Comparison of ENCODE assay signal across 14 cellular contexts in the genomic region with DNA sequence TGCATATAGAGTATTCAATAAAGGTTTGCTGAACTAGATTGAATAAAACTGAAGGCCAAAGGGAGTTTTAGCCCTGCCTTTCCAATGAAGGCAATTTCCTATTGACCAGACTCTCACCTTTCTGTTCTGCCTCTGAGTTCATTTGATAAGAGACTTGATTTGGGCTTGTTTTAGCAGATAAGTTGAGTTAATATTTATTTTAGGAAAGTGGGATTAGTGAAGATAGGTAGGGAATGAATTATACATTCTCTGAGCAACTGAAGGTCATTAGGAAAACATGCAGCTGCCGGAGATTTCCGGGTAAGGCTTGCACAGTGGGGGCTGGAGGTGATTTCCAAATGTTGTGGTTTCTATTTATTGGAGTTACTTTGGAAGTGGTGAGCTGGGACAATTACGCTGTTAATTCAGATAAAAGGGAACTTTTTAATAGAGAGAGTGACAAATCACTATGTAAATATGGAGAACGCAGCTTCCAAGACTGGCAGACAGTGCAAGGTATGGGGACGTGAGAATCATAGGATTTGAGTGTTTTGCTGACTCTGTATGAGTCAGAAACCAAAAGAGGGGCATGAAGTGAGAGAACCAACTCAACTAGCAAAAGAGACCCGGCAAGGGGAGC.
DNase-seq lines count a peak whose midpoint lies in the region; ATAC-seq, FAIRE-seq and TF ChIP-seq lines count a peak whose summit lies in the region.
"Had no signal": no experiment of that assay in that cellular context is flagged by ENCODE, and none has a peak within 500 bp of the region (broad histone marks: within the 10 kb centered on the region; RNA-seq: fewer than 3 reads in every experiment).

No MANE protein-coding gene starts in this region.

- H3K4me1 ChIP-seq in Caco-2, result peaks cover 46% of the 10 kb centered on the region
- peaks cover 28% of the 10 kb centered on the region for H3K4me1 ChIP-seq in osteoblast (ENCODE audit: insufficient read depth, low read length)
- no peaks in the 10 kb centered on the region for H3K4me1 ChIP-seq in trophoblast cell (ENCODE audit: control insufficient read depth in 1 of 2, insufficient read depth in 2 of 2, low read length in 2 of 2)

- no peak overlapping the region for H4K8ac ChIP-seq in trophoblast cell (ENCODE audit: low read depth, low read length)

- TF ChIP-seq CTCF in Caco-2 (IDR thresholded peaks at IDR 0.05; ENCODE audit: insufficient read depth in 1 of 2, low read depth in 1 of 2, low read length in 1 of 2, severe bottlenecking in 1 of 2, unreplicated experiment in 1 of 2), result no peak
- TF ChIP-seq CTCF in bronchial epithelial cell (IDR thresholded peaks at IDR 0.05; ENCODE audit: insufficient read depth, low read length, severe bottlenecking), result no peak
- TF ChIP-seq CTCF in osteoblast (IDR thresholded peaks at IDR 0.05; ENCODE audit: extremely low read depth, low read depth, low read length), result no peak

- H3K4me1 Mint-ChIP-seq in Caco-2 (ENCODE audit: low read depth, unreplicated experiment), result peaks cover 22% of the 10 kb centered on the region
- peaks cover 21% of the 10 kb centered on the region for H3K4me1 Mint-ChIP-seq in activated T-cell treated with anti-CD3 and anti-CD28 coated beads, Interleukin-2, amount 50 U/mL, for 72 hours (ENCODE audit: low read depth)
- H3K4me1 Mint-ChIP-seq in effector memory CD8-positive, alpha-beta T cell (ENCODE audit: low read depth in 2 of 2), result peaks cover 4 to 5% of the 10 kb centered on the region in 2 donors

- H3K4me2 ChIP-seq in osteoblast (ENCODE audit: insufficient read depth, low read length), result peak overlapping the region; percentile 59
- no peak overlapping the region for H3K4me2 ChIP-seq in trophoblast cell (ENCODE audit: low read length)

- no TSS peak for BruUV-seq in Caco-2 (replicated peaks; lab: Mats Ljungman, UMichigan)

- DNase-seq in Caco-2, result peak; percentile 45 to 53
- peak; percentile 25 for DNase-seq in NCI-H1105 treated with DMSO at 0.1 percent for 48 hours (lab: John Stamatoyannopoulos, UW)
- DNase-seq in bronchial epithelial cell (ENCODE audit: low read depth), result peak; percentile 46
- DNase-seq in osteoblast (ENCODE audit: insufficient read length, low spot score, missing footprints), result peak; percentile 58
- no peak for DNase-seq in activated T-cell treated with anti-CD3 and anti-CD28 coated beads, Interleukin-2, amount 50 U/mL, for 72 hours
- DNase-seq in trophoblast cell, result no peak
- DNase-seq in iPS-NIHi11 (ENCODE audit: low spot score), result no peak
- no peak for DNase-seq in effector memory CD8-positive, alpha-beta T cell
- DNase-seq: cortex of kidney; H9; NCI-H345; posterior cingulate gyrus; stimulated activated CD4-positive, alpha-beta T cell treated with anti-CD3 and anti-CD28 coated beads, Interleukin-2, amount 100 ng/mL, for 24 hours had no signal

- intact Hi-C loops in Caco-2 (cut with micrococcal nuclease; ENCODE audit: unreplicated experiment), result loop anchor here (2.0 to 10.0 kb wide), 3 partner anchors 39 to 276 kb away; no protein-coding TSS in a partner anchor

- no CpG with 5 or more reads among the region's 6 CpGs for WGBS in trophoblast cell (ENCODE audit: extremely low coverage, insufficient coverage, insufficient read length)

- no peak overlapping the region for H2BK5ac ChIP-seq in trophoblast cell (ENCODE audit: low read depth, low read length, poor library complexity)

- H2BK120ac ChIP-seq in trophoblast cell (ENCODE audit: insufficient read depth, low read length, poor library complexity), result no peak overlapping the region

- no peak overlapping the region for H3K14ac ChIP-seq in trophoblast cell (ENCODE audit: low read length)

- no peaks in the 10 kb centered on the region for H3K9me3 Mint-ChIP-seq in Caco-2 (ENCODE audit: unreplicated experiment)
- H3K9me3 Mint-ChIP-seq in activated T-cell treated with anti-CD3 and anti-CD28 coated beads, Interleukin-2, amount 50 U/mL, for 72 hours, result peaks cover 0 to 2% of the 10 kb centered on the region in 2 donors
- H3K9me3 Mint-ChIP-seq in effector memory CD8-positive, alpha-beta T cell, result peaks cover 0 to 5% of the 10 kb centered on the region in 2 donors
- H3K9me3 Mint-ChIP-seq: activated naive CD4-positive, alpha-beta T cell treated with anti-CD3 and anti-CD28 coated beads, Interleukin-2, amount 50 U/mL, for 24 hours; H9 had no signal

- no peak for FAIRE-seq in bronchial epithelial cell (lab: Jason Lieb, UNC)

- H3K79me1 ChIP-seq in trophoblast cell (ENCODE audit: low read length), result no peaks in the 10 kb centered on the region

- no peaks in the 10 kb centered on the region for H4K20me1 ChIP-seq in osteoblast (ENCODE audit: insufficient read depth, low read length)

- H3K27ac ChIP-seq in osteoblast (ENCODE audit: low read depth, low read length) (peak overlapping the region; percentile 31), trophoblast cell (ENCODE audit: low read depth, low read length) (no peak overlapping the region)

- H3K9me3 ChIP-seq in Caco-2 (no peaks in the 10 kb centered on the region), osteoblast (ENCODE audit: low read depth, low read length) (no peaks in the 10 kb centered on the region), trophoblast cell (ENCODE audit: insufficient read depth, low read depth, low read length) (no peaks in the 10 kb centered on the region)

- no peak overlapping the region for H3K18ac ChIP-seq in trophoblast cell (ENCODE audit: low read length)

- H3K9ac ChIP-seq in trophoblast cell (ENCODE audit: low read length), result no peak overlapping the region

- ATAC-seq in activated T-cell treated with anti-CD3 and anti-CD28 coated beads, Interleukin-2, amount 50 U/mL, for 72 hours (replicated peaks in 1 of 2), result no peak
- no peak for ATAC-seq in effector memory CD8-positive, alpha-beta T cell (replicated peaks)

- H3K27ac Mint-ChIP-seq in Caco-2 (ENCODE audit: unreplicated experiment), result peak overlapping the region; percentile 74
- no peak overlapping the region for H3K27ac Mint-ChIP-seq in activated T-cell treated with anti-CD3 and anti-CD28 coated beads, Interleukin-2, amount 50 U/mL, for 72 hours
- H3K27ac Mint-ChIP-seq in effector memory CD8-positive, alpha-beta T cell, result no peak overlapping the region
- H3K27ac Mint-ChIP-seq: activated naive CD4-positive, alpha-beta T cell treated with anti-CD3 and anti-CD28 coated beads, Interleukin-2, amount 50 U/mL, for 24 hours; H9 had no signal

- no peak overlapping the region for H2BK12ac ChIP-seq in trophoblast cell (ENCODE audit: low read length)

- H3K23ac ChIP-seq in trophoblast cell (ENCODE audit: low read length), result no peak overlapping the region

- H3K79me2 ChIP-seq in osteoblast (ENCODE audit: insufficient read depth, low read length) (no peaks in the 10 kb centered on the region), trophoblast cell (ENCODE audit: control insufficient read depth, insufficient read depth, low read length, poor library complexity) (no peaks in the 10 kb centered on the region)

- H3K27me3 ChIP-seq in Caco-2 (replicated peaks; ENCODE audit: control insufficient read depth, insufficient read depth, low read length) (no peaks in the 10 kb centered on the region), bronchial epithelial cell (ENCODE audit: control insufficient read depth, insufficient read depth, low read length) (no peaks in the 10 kb centered on the region), osteoblast (ENCODE audit: insufficient read depth, low read length) (no peaks in the 10 kb centered on the region), trophoblast cell (ENCODE audit: insufficient read depth, low read length) (no peaks in the 10 kb centered on the region)

- POLR2A ChIA-PET in Caco-2 (lab: Charles Lee), result no interaction called here

- CTCF ChIA-PET in Caco-2 (lab: Charles Lee), result interaction anchor here (0.7 kb wide), 1 partner anchor 45 kb away, joined by 3 read pairs; no protein-coding TSS in a partner anchor

- H2AK5ac ChIP-seq in trophoblast cell (ENCODE audit: low read length), result no peak overlapping the region

- H3K36me3 Mint-ChIP-seq in Caco-2 (ENCODE audit: insufficient read depth, unreplicated experiment), result no peaks in the 10 kb centered on the region
- H3K36me3 Mint-ChIP-seq in activated T-cell treated with anti-CD3 and anti-CD28 coated beads, Interleukin-2, amount 50 U/mL, for 72 hours (ENCODE audit: insufficient read depth in 2 of 2), result no peaks in the 10 kb centered on the region
- H3K36me3 Mint-ChIP-seq in effector memory CD8-positive, alpha-beta T cell (ENCODE audit: insufficient read depth), result no peaks in the 10 kb centered on the region
- H3K36me3 Mint-ChIP-seq: activated naive CD4-positive, alpha-beta T cell treated with anti-CD3 and anti-CD28 coated beads, Interleukin-2, amount 50 U/mL, for 24 hours had no signal

- H3K4me3 Mint-ChIP-seq in Caco-2 (ENCODE audit: unreplicated experiment), result peak overlapping the region; percentile 65
- no peak overlapping the region for H3K4me3 Mint-ChIP-seq in activated T-cell treated with anti-CD3 and anti-CD28 coated beads, Interleukin-2, amount 50 U/mL, for 72 hours
- no peak overlapping the region for H3K4me3 Mint-ChIP-seq in effector memory CD8-positive, alpha-beta T cell
- H3K4me3 Mint-ChIP-seq: activated naive CD4-positive, alpha-beta T cell treated with anti-CD3 and anti-CD28 coated beads, Interleukin-2, amount 50 U/mL, for 24 hours; H9 had no signal

- no peaks in the 10 kb centered on the region for H3K36me3 ChIP-seq in Caco-2 (ENCODE audit: control insufficient read depth, insufficient read depth, low read length)
- H3K36me3 ChIP-seq in bronchial epithelial cell (ENCODE audit: control insufficient read depth, insufficient read depth, low read length), result no peaks in the 10 kb centered on the region
- no peaks in the 10 kb centered on the region for H3K36me3 ChIP-seq in osteoblast (ENCODE audit: insufficient read depth, low read length)
- H3K36me3 ChIP-seq in trophoblast cell (ENCODE audit: control insufficient read depth in 1 of 2, insufficient read depth in 2 of 2, low read length in 2 of 2), result no peaks in the 10 kb centered on the region

- no peak overlapping the region for H3K4ac ChIP-seq in trophoblast cell (ENCODE audit: low read depth, low read length)

- H2AFZ ChIP-seq in osteoblast (ENCODE audit: low read length) (peak overlapping the region; percentile 44), trophoblast cell (ENCODE audit: insufficient read depth, low read length, poor library complexity) (no peak overlapping the region)

- H3K4me3 ChIP-seq in Caco-2 (ENCODE audit: low read depth, low read length) (peak overlapping the region; percentile 10; the same call in 1 of the 2 replicates), bronchial epithelial cell (ENCODE audit: low read depth, low read length) (no peak overlapping the region), osteoblast (ENCODE audit: insufficient read depth, low read length) (peak overlapping the region; percentile 3), trophoblast cell (ENCODE audit: low read depth, low read length) (no peak overlapping the region)

- no peak overlapping the region for H4K91ac ChIP-seq in trophoblast cell (ENCODE audit: low read depth, low read length)

- H4K12ac ChIP-seq in trophoblast cell (ENCODE audit: low read depth, low read length), result no peak overlapping the region

- H3K27me3 Mint-ChIP-seq in Caco-2 (ENCODE audit: insufficient read depth, unreplicated experiment), result no peaks in the 10 kb centered on the region
- no peaks in the 10 kb centered on the region for H3K27me3 Mint-ChIP-seq in activated T-cell treated with anti-CD3 and anti-CD28 coated beads, Interleukin-2, amount 50 U/mL, for 72 hours (ENCODE audit: low read depth)
- H3K27me3 Mint-ChIP-seq in effector memory CD8-positive, alpha-beta T cell, result no peaks in the 10 kb centered on the region
- H3K27me3 Mint-ChIP-seq: activated naive CD4-positive, alpha-beta T cell treated with anti-CD3 and anti-CD28 coated beads, Interleukin-2, amount 50 U/mL, for 24 hours had no signal

Comparison
In these comparisons a context has a peak if more than half of its experiments do, and no peak if none do; other contexts are left out.
1. DNase-seq: peak in Caco-2 (2 of 2), NCI-H1105 treated with DMSO at 0.1 percent for 48 hours (single experiment), bronchial epithelial cell (single experiment) and osteoblast (single experiment); none in activated T-cell treated with anti-CD3 and anti-CD28 coated beads, Interleukin-2, amount 50 U/mL, for 72 hours (0 of 2), trophoblast cell (0 of 2), iPS-NIHi11 (single experiment) and effector memory CD8-positive, alpha-beta T cell (0 of 3).
2. H3K4me3 ChIP-seq: peak in Caco-2 (single experiment) and osteoblast (single experiment); none in bronchial epithelial cell (single experiment) and trophoblast cell (single experiment).